Comparison of ENCODE assay signal across 17 cellular contexts in genomic region chr14:95481391-95482022, GRCh38. TPM values are rescaled to one million over a fixed set of nuclear protein-coding genes. Genes with fewer than 3 reads are reported as not detected.
DNase-seq lines count a peak whose midpoint lies in the region; ATAC-seq and TF ChIP-seq lines count a peak whose summit lies in the region.
"Had no signal": no experiment of that assay in that cellular context is flagged by ENCODE, and none has a peak within 500 bp of the region (broad histone marks: within the 10 kb centered on the region; RNA-seq: fewer than 3 reads in every experiment).

No MANE protein-coding gene starts in this region.

- in situ Hi-C loops in gastrocnemius medialis (cut with MboI; ENCODE audit: low sequenced_read_pairs in 4 of 4), result no loop called here

- H3K27me3 ChIP-seq in gastrocnemius medialis, result no peaks in the 10 kb centered on the region

- peak; percentile 48 for DNase-seq in NCI-H345 (lab: John Stamatoyannopoulos, UW)
- no peak for DNase-seq in NCI-H345 treated with DMSO at 0.1 percent for 48 hours (lab: John Stamatoyannopoulos, UW; ENCODE audit: unreplicated experiment)
- DNase-seq in HFFc6, result no peak
- DNase-seq in gastrocnemius medialis, result no peak
- DNase-seq in SK-N-DZ (ENCODE audit: low spot score), result no peak
- no peak for DNase-seq in GM10266 (ENCODE audit: extremely low spot score)
- DNase-seq: 8988T; activated CD4-positive, alpha-beta T cell treated with anti-CD3 and anti-CD28 coated beads, Interleukin-2, amount 50 U/mL, for 4 hours; activated naive CD4-positive, alpha-beta T cell treated with anti-CD3 and anti-CD28 coated beads, Interleukin-2, amount 50 U/mL, for 16 hours; central memory CD4-positive, alpha-beta T cell; hippocampal formation; NCI-H510A; T-helper 9 cell had no signal

- H3K9me3 Mint-ChIP-seq in HFFc6, result no peaks in the 10 kb centered on the region
- H3K9me3 Mint-ChIP-seq in dendritic cell treated with granulocyte-macrophage colony-stimulating factor and Interleukin-4, amounts not matched to agents 40 ng/mL and 50 ng/mL, for 4 days, result no peaks in the 10 kb centered on the region
- H3K9me3 Mint-ChIP-seq: neural crest cell had no signal

- ATAC-seq in gastrocnemius medialis, result no peak
- ATAC-seq in GM18909 (IDR thresholded peaks at IDR 0.05; ENCODE audit: poor library complexity, unreplicated experiment), result no peak

- intact Hi-C loops in dendritic cell treated with granulocyte-macrophage colony-stimulating factor and Interleukin-4, amounts not matched to agents 40 ng/mL and 50 ng/mL, for 4 days (cut with micrococcal nuclease), result loop anchor here (5.0 kb wide), 1 partner anchor 46 kb away; no protein-coding TSS in a partner anchor
- intact Hi-C loops in gastrocnemius medialis (cut with DNase I; ENCODE audit: low total_unique reads), result loop anchor here (5.0 kb wide), 1 partner anchor 36 kb away; the partner anchor contains the start of gene SYNE3

- H3K4me1 Mint-ChIP-seq in HFFc6 (ENCODE audit: low read depth), result peaks cover 72% of the 10 kb centered on the region
- peaks cover 64% of the 10 kb centered on the region for H3K4me1 Mint-ChIP-seq in dendritic cell treated with granulocyte-macrophage colony-stimulating factor and Interleukin-4, amounts not matched to agents 40 ng/mL and 50 ng/mL, for 4 days (ENCODE audit: low read depth)

- no peaks in the 10 kb centered on the region for H3K9me3 ChIP-seq in gastrocnemius medialis

- H3K27me3 Mint-ChIP-seq in HFFc6 (ENCODE audit: insufficient read depth), result no peaks in the 10 kb centered on the region; the same call in 1 of the 2 replicates
- no peaks in the 10 kb centered on the region for H3K27me3 Mint-ChIP-seq in dendritic cell treated with granulocyte-macrophage colony-stimulating factor and Interleukin-4, amounts not matched to agents 40 ng/mL and 50 ng/mL, for 4 days

- no peak overlapping the region for H3K4me3 Mint-ChIP-seq in HFFc6
- no peak overlapping the region for H3K4me3 Mint-ChIP-seq in dendritic cell treated with granulocyte-macrophage colony-stimulating factor and Interleukin-4, amounts not matched to agents 40 ng/mL and 50 ng/mL, for 4 days
- H3K4me3 Mint-ChIP-seq: neural crest cell had no signal

- peaks cover 19 to 20% of the 10 kb centered on the region in 2 donors for H3K4me1 ChIP-seq in gastrocnemius medialis

- no peak overlapping the region for H3K4me3 ChIP-seq in gastrocnemius medialis

- H3K27ac Mint-ChIP-seq in HFFc6, result peak overlapping the region; percentile 94
- H3K27ac Mint-ChIP-seq in dendritic cell treated with granulocyte-macrophage colony-stimulating factor and Interleukin-4, amounts not matched to agents 40 ng/mL and 50 ng/mL, for 4 days, result peak overlapping the region; percentile 71

- peaks cover 11% of the 10 kb centered on the region; the same call in 1 of the 2 replicates for H3K36me3 Mint-ChIP-seq in HFFc6 (ENCODE audit: low read depth)
- peaks cover 75% of the 10 kb centered on the region for H3K36me3 Mint-ChIP-seq in dendritic cell treated with granulocyte-macrophage colony-stimulating factor and Interleukin-4, amounts not matched to agents 40 ng/mL and 50 ng/mL, for 4 days (ENCODE audit: low read depth)

- no peaks in the 10 kb centered on the region for H3K36me3 ChIP-seq in gastrocnemius medialis

- no peak for TF ChIP-seq POLR2A in gastrocnemius medialis (IDR thresholded peaks at IDR 0.05)

- TF ChIP-seq CTCF in HFFc6 (IDR thresholded peaks at IDR 0.05) (no peak), gastrocnemius medialis (IDR thresholded peaks at IDR 0.05 in 4 of 5, conservative IDR thresholded peaks at IDR 0.05 in 1 of 5) (no peak), GM10266 (IDR thresholded peaks at IDR 0.05; ENCODE audit: control insufficient read depth, insufficient read depth, low read depth, missing control alignments) (no peak)

- H3K27ac ChIP-seq in gastrocnemius medialis, result peak overlapping the region; percentile 41 to 73 (median 54)
- H3K27ac ChIP-seq: epithelial cell of prostate had no signal

RNA-seq across cellular contexts. Expression of gene SYNE3, which starts 34.9 kb away (rescaled TPM):
- 10 to 100 TPM; 14.8 to 20.4 (median 16.3) TPM for total RNA-seq in HFFc6 (2021; fragmentation: NEBNext Ultra II Directional; extraction: Animal tissue kit (Norgen Biotek cat#: 25700))
- 1 to 10 TPM; 4.7 to 7.1 (median 5.1) TPM for total RNA-seq in gastrocnemius medialis
- 0.63 and 0.71 TPM in 2 replicates for polyA plus RNA-seq in SK-N-DZ (2014; cell fraction: cytosol; rRNA removed)
- 0.58 and 0.70 TPM in 2 replicates for polyA plus RNA-seq in SK-N-DZ (2014; cell fraction: nucleus; rRNA removed)

RNA-seq across cellular contexts. Expression of gene GLRX5, which starts 53.3 kb away (rescaled TPM):
- 10 to 100 TPM; 38.7 to 47.2 (median 43.8) TPM for total RNA-seq in HFFc6 (2021; fragmentation: NEBNext Ultra II Directional; extraction: Animal tissue kit (Norgen Biotek cat#: 25700))
- total RNA-seq in gastrocnemius medialis, result 10 to 100 TPM; 28.0 to 83.2 (median 74.0) TPM
- 63.9 and 66.4 TPM in 2 replicates for polyA plus RNA-seq in SK-N-DZ (2014; cell fraction: cytosol; rRNA removed)
- polyA plus RNA-seq in SK-N-DZ (2014; cell fraction: nucleus; rRNA removed), result 18.0 and 33.6 TPM in 2 replicates
